In genomic region chr19:15433519-15434069, GRCh38 we compare ENCODE assay signal across 8 cellular contexts. TPM values are rescaled to one million over a fixed set of nuclear protein-coding genes. Genes with fewer than 3 reads are reported as not detected.
A peak's percentile ranks its signal among the peaks of the same experiment; 100 is the strongest.
DNase-seq lines count a peak whose midpoint lies in the region; ATAC-seq and TF ChIP-seq lines count a peak whose summit lies in the region.

No MANE protein-coding gene starts in this region.

- CTCF ChIA-PET in PC-9 (lab: Charles Lee), result interaction anchor here (0.5 kb wide), 1 partner anchor 1099 kb away, joined by 3 read pairs; no protein-coding TSS in a partner anchor

- H3K4me1 ChIP-seq in DND-41 (ENCODE audit: insufficient read depth, low read length), result peaks cover 37% of the 10 kb centered on the region
- H3K4me1 ChIP-seq in PC-9 (replicated peaks; ENCODE audit: insufficient read depth), result peaks cover 12% of the 10 kb centered on the region
- peaks cover 12 to 14% of the 10 kb centered on the region in 2 experiments for H3K4me1 ChIP-seq in trophoblast cell (ENCODE audit: control insufficient read depth in 1 of 2, insufficient read depth in 2 of 2, low read length in 2 of 2)

- H2BK120ac ChIP-seq in trophoblast cell (ENCODE audit: insufficient read depth, low read length, poor library complexity), result no peak overlapping the region

- peaks cover 43% of the 10 kb centered on the region for H3K79me2 ChIP-seq in DND-41 (ENCODE audit: insufficient read depth, low read length)
- H3K79me2 ChIP-seq in PC-9 (ENCODE audit: low read depth), result peaks cover 35% of the 10 kb centered on the region
- peaks cover 19% of the 10 kb centered on the region for H3K79me2 ChIP-seq in trophoblast cell (ENCODE audit: control insufficient read depth, insufficient read depth, low read length, poor library complexity)

- no CpG with 5 or more reads among the region's 8 CpGs for WGBS in trophoblast cell (ENCODE audit: extremely low coverage, insufficient coverage, insufficient read length)

- peak overlapping the region; percentile 2 for H4K91ac ChIP-seq in trophoblast cell (ENCODE audit: low read depth, low read length)

- peak overlapping the region; percentile 11 for H2BK12ac ChIP-seq in trophoblast cell (ENCODE audit: low read length)

- peak overlapping the region; percentile 70 for H2AFZ ChIP-seq in DND-41 (ENCODE audit: low read depth, low read length)
- H2AFZ ChIP-seq in PC-9, result peak overlapping the region; percentile 89; the same call in 1 of the 2 replicates
- peak overlapping the region; percentile 94 for H2AFZ ChIP-seq in trophoblast cell (ENCODE audit: insufficient read depth, low read length, poor library complexity)

- H3K4ac ChIP-seq in trophoblast cell (ENCODE audit: low read depth, low read length), result no peak overlapping the region

- peak overlapping the region; percentile 20 for H3K14ac ChIP-seq in trophoblast cell (ENCODE audit: low read length)

- no peaks in the 10 kb centered on the region for H3K9me2 ChIP-seq in PC-9 (ENCODE audit: insufficient read depth)

- peak; percentile 2; the same call in 1 of the 3 replicates for ATAC-seq in DND-41 (ENCODE audit: insufficient read depth, low read depth)

- H3K27me3 ChIP-seq in DND-41 (ENCODE audit: insufficient read depth, low read length, poor library complexity), result no peaks in the 10 kb centered on the region
- H3K27me3 ChIP-seq in PC-9 (ENCODE audit: insufficient read depth, low read depth), result no peaks in the 10 kb centered on the region
- no peaks in the 10 kb centered on the region for H3K27me3 ChIP-seq in trophoblast cell (ENCODE audit: insufficient read depth, low read length)

- H3K9me3 ChIP-seq in DND-41 (ENCODE audit: insufficient read depth, low read length, severe bottlenecking) (no peaks in the 10 kb centered on the region), PC-9 (ENCODE audit: insufficient read depth, low read depth) (no peaks in the 10 kb centered on the region), trophoblast cell (ENCODE audit: insufficient read depth, low read depth, low read length) (peaks cover 2% of the 10 kb centered on the region)

- no peak overlapping the region for H3K23ac ChIP-seq in trophoblast cell (ENCODE audit: low read length)

- H4K12ac ChIP-seq in trophoblast cell (ENCODE audit: low read depth, low read length), result peak overlapping the region; percentile 70

- H2BK5ac ChIP-seq in trophoblast cell (ENCODE audit: low read depth, low read length, poor library complexity), result no peak overlapping the region

- H2AK5ac ChIP-seq in trophoblast cell (ENCODE audit: low read length), result no peak overlapping the region

- POLR2A ChIA-PET in PC-9 (lab: Charles Lee; ENCODE audit: unreplicated experiment), result interaction anchor here (0.5 kb wide), 1 partner anchor 214 kb away, joined by 3 read pairs; no protein-coding TSS in a partner anchor

- no TSS peak for BruUV-seq in PC-9 (replicated peaks; lab: Mats Ljungman, UMichigan)

- DNase-seq in DND-41 (no peak), PC-9 (no peak), epithelial cell of proximal tubule (ENCODE audit: low read depth) (no peak), trophoblast cell (no peak), T-helper 9 cell (no peak), NCI-H2171 treated with DMSO at 0.1 percent for 48 hours (lab: John Stamatoyannopoulos, UW) (no peak)
- no peak for DNase-seq in activated CD4-positive, CD25-positive, alpha-beta regulatory T cell (lab: John Stamatoyannopoulos, UW)
- no peak for DNase-seq in effector CD4-positive, alpha-beta T cell

- H3K36me3 ChIP-seq in DND-41 (ENCODE audit: insufficient read depth, low read length) (peaks cover 25% of the 10 kb centered on the region), PC-9 (ENCODE audit: low read depth) (no peaks in the 10 kb centered on the region), trophoblast cell (ENCODE audit: control insufficient read depth in 1 of 2, insufficient read depth in 2 of 2, low read length in 2 of 2) (peaks cover 7 to 18% of the 10 kb centered on the region in 2 experiments)

- peaks cover 9% of the 10 kb centered on the region for H3K79me1 ChIP-seq in trophoblast cell (ENCODE audit: low read length)

- H3K4me3 ChIP-seq in DND-41 (ENCODE audit: low read depth in 1 of 2, low read length in 2 of 2) (peak overlapping the region in 1 of 2 experiments; percentile 72; a peak in 3 of 4 replicates), PC-9 (peak overlapping the region; percentile 95), epithelial cell of proximal tubule (ENCODE audit: low read depth, low read length) (peak overlapping the region; percentile 73), trophoblast cell (ENCODE audit: low read depth, low read length) (no peak overlapping the region)

- H3K4me2 ChIP-seq in DND-41 (ENCODE audit: insufficient read depth, low read length) (peak overlapping the region; percentile 74), PC-9 (peak overlapping the region; percentile 90), trophoblast cell (ENCODE audit: low read length) (peak overlapping the region; percentile 85)

- H3K27ac ChIP-seq in DND-41 (ENCODE audit: low read length), result peak overlapping the region; percentile 87
- no peak overlapping the region for H3K27ac ChIP-seq in PC-9
- no peak overlapping the region for H3K27ac ChIP-seq in trophoblast cell (ENCODE audit: low read depth, low read length)

- H3K9ac ChIP-seq in DND-41 (ENCODE audit: low read depth, low read length) (peak overlapping the region; percentile 72), trophoblast cell (ENCODE audit: low read length) (peak overlapping the region; percentile 11)

- intact Hi-C loops in PC-9 (cut with micrococcal nuclease; ENCODE audit: unreplicated experiment), result no loop called here

- H3K18ac ChIP-seq in trophoblast cell (ENCODE audit: low read length), result no peak overlapping the region

- H3F3A ChIP-seq in PC-9 (ENCODE audit: insufficient read depth, low read depth), result peaks cover 8% of the 10 kb centered on the region; the same call in 1 of the 2 replicates

- H4K20me1 ChIP-seq in DND-41 (ENCODE audit: insufficient read depth, low read length), result peaks cover 32% of the 10 kb centered on the region
- H4K20me1 ChIP-seq in PC-9 (ENCODE audit: insufficient read depth), result peaks cover 13% of the 10 kb centered on the region

- peak overlapping the region; percentile 83 for H4K8ac ChIP-seq in trophoblast cell (ENCODE audit: low read depth, low read length)

- TF ChIP-seq CTCF in DND-41 (IDR thresholded peaks at IDR 0.05; ENCODE audit: borderline replicate concordance, extremely low read depth, low read length, poor library complexity, severe bottlenecking) (no peak), PC-9 (conservative IDR thresholded peaks at IDR 0.05) (no peak), epithelial cell of proximal tubule (conservative IDR thresholded peaks at IDR 0.05; ENCODE audit: low read depth, low read length) (no peak)

RNA-seq across cellular contexts. Expression of gene AKAP8L, which starts 14.8 kb away (rescaled TPM):
- total RNA-seq in PC-9 (2021) (49.9 and 62.4 TPM in 2 replicates), epithelial cell of proximal tubule (52.2 and 89.9 TPM in 2 replicates)
- polyA plus RNA-seq in trophoblast cell (2013), result 92.6 and 94.5 TPM in 2 replicates

RNA-seq across cellular contexts. Expression of gene WIZ, which starts 16.2 kb away (rescaled TPM):
- total RNA-seq in PC-9 (2021) (27.3 and 31.6 TPM in 2 replicates), epithelial cell of proximal tubule (19.9 and 32.5 TPM in 2 replicates)
- polyA plus RNA-seq in trophoblast cell (2013), result 31.0 and 32.1 TPM in 2 replicates

RNA-seq across cellular contexts. Expression of gene RASAL3, which starts 30.8 kb away (rescaled TPM):
- not detected in 2 replicates for total RNA-seq in PC-9 (2021)
- total RNA-seq in epithelial cell of proximal tubule, result not detected in 2 replicates
- 0.01 TPM in 1 of 2 replicates, not detected in the other for polyA plus RNA-seq in trophoblast cell (2013)

RNA-seq across cellular contexts. Expression of gene PGLYRP2, which starts 45.7 kb away (rescaled TPM):
- total RNA-seq in PC-9 (2021) (not detected in 2 replicates), epithelial cell of proximal tubule (not detected in 2 replicates)
- not detected in 2 replicates for polyA plus RNA-seq in trophoblast cell (2013)

RNA-seq across cellular contexts. Expression of gene AKAP8, which starts 54.0 kb away (rescaled TPM):
- total RNA-seq in PC-9 (2021) (39.5 and 43.4 TPM in 2 replicates), epithelial cell of proximal tubule (14.1 and 23.8 TPM in 2 replicates)
- polyA plus RNA-seq in trophoblast cell (2013), result 40.6 and 42.9 TPM in 2 replicates
